Comparison of ENCODE assay signal across 8 cellular contexts in the genomic region with DNA sequence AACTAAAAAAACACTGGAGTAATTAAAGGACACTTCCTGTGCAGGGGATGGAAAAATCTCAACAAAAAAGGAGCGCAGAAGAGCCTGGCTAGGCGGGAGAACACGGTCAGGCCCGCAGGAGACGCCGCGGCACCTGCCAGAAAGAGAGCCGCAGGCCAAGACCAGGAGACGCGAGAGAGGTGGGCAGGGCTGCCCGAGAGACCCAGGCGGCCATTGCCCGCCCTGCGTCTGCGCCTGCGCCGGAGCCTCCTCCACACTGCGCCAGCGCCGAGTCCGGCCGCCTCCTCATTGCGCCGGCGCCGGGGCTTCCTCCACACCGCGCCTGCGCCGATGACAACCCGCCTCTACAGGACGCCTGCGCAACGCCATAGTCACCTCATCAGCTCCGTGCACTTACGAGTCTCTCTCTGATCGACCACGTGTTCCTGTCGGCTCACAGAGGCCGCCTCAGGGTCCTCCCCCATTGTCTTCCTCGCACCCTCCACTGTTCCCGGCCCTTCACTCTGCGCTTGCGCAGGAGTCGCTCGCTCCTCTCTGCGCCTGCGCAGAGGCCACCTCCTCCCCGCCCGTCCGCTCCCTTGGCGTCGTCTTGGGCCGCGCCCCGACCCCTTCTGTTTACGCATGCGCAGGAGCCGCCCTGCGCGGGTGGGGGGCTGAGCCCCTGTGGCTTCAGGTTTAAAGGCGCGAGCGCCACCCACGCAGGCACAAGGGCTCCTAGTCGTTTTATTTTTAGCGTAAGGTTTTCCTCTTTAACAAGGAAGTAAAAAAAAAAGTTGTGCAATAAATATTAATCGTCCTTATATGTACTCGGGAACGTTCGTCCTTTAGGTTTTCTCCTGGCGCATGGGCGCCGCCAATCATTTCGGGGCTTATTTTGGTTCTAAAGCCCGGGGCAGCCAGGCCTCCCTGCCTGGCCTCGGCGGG. TPM values are rescaled to one million over a fixed set of nuclear protein-coding genes. Genes with fewer than 3 reads are reported as not detected.
DNase-seq lines count a peak whose midpoint lies in the region; ATAC-seq and TF ChIP-seq lines count a peak whose summit lies in the region.

No MANE protein-coding gene starts in this region.

- H3K36me3 ChIP-seq in osteoblast (ENCODE audit: insufficient read depth, low read length) (no peaks in the 10 kb centered on the region), thoracic aorta (no peaks in the 10 kb centered on the region)

- peaks cover 12% of the 10 kb centered on the region for H3K4me1 Mint-ChIP-seq in activated naive CD8-positive, alpha-beta T cell treated with anti-CD3 and anti-CD28 coated beads for 36 hours
- peaks cover 22% of the 10 kb centered on the region for H3K4me1 Mint-ChIP-seq in glutamatergic neuron (ENCODE audit: low read depth, unreplicated experiment)

- H3K36me3 Mint-ChIP-seq in activated naive CD8-positive, alpha-beta T cell treated with anti-CD3 and anti-CD28 coated beads for 36 hours: peaks cover 21% of the 10 kb centered on the region
- H3K36me3 Mint-ChIP-seq in glutamatergic neuron (ENCODE audit: unreplicated experiment): no peaks in the 10 kb centered on the region

- H3K9me3 ChIP-seq in osteoblast (ENCODE audit: low read depth, low read length) (no peaks in the 10 kb centered on the region), thoracic aorta (no peaks in the 10 kb centered on the region)

- no peaks in the 10 kb centered on the region for H3K27me3 Mint-ChIP-seq in activated naive CD8-positive, alpha-beta T cell treated with anti-CD3 and anti-CD28 coated beads for 36 hours
- peaks cover 7% of the 10 kb centered on the region for H3K27me3 Mint-ChIP-seq in glutamatergic neuron (ENCODE audit: unreplicated experiment)

- H3K27ac Mint-ChIP-seq in activated naive CD8-positive, alpha-beta T cell treated with anti-CD3 and anti-CD28 coated beads for 36 hours: peak overlapping the region; percentile 99
- H3K27ac Mint-ChIP-seq in glutamatergic neuron (ENCODE audit: unreplicated experiment): peak overlapping the region; percentile 99

- H3K4me3 Mint-ChIP-seq in activated naive CD8-positive, alpha-beta T cell treated with anti-CD3 and anti-CD28 coated beads for 36 hours: peak overlapping the region; percentile 91
- peak overlapping the region; percentile 93 for H3K4me3 Mint-ChIP-seq in glutamatergic neuron (ENCODE audit: unreplicated experiment)

- DNase-seq in GM10266 (ENCODE audit: extremely low spot score): peak; percentile 96
- peak; percentile 100 for DNase-seq in NCI-H1092 (lab: John Stamatoyannopoulos, UW)
- DNase-seq in SKM-1 (lab: John Stamatoyannopoulos, UW; ENCODE audit: unreplicated experiment): peak; percentile 99
- peak; percentile 98 for DNase-seq in activated naive CD8-positive, alpha-beta T cell treated with anti-CD3 and anti-CD28 coated beads for 36 hours
- DNase-seq in glutamatergic neuron: peak; percentile 98
- DNase-seq in osteoblast (ENCODE audit: insufficient read length, low spot score, missing footprints): peak; percentile 99
- DNase-seq in thoracic aorta (ENCODE audit: low spot score): peak; percentile 93

- H3K27me3 ChIP-seq in osteoblast (ENCODE audit: insufficient read depth, low read length): no peaks in the 10 kb centered on the region
- no peaks in the 10 kb centered on the region for H3K27me3 ChIP-seq in thoracic aorta (replicated peaks; ENCODE audit: insufficient read depth)

- no peaks in the 10 kb centered on the region for H3K79me2 ChIP-seq in osteoblast (ENCODE audit: insufficient read depth, low read length)

- H2AFZ ChIP-seq in osteoblast (ENCODE audit: low read length): peak overlapping the region; percentile 98

- ATAC-seq in HG02610 (IDR thresholded peaks at IDR 0.05; ENCODE audit: unreplicated experiment): peak; percentile 97
- ATAC-seq in thoracic aorta (ENCODE audit: insufficient number of reproducible peaks, low FRiP score, low read depth): peak; percentile 93

- no peaks in the 10 kb centered on the region for H3K9me3 Mint-ChIP-seq in activated naive CD8-positive, alpha-beta T cell treated with anti-CD3 and anti-CD28 coated beads for 36 hours
- H3K9me3 Mint-ChIP-seq in glutamatergic neuron (ENCODE audit: unreplicated experiment): peaks cover 3% of the 10 kb centered on the region

- TF ChIP-seq CTCF in GM10266 (IDR thresholded peaks at IDR 0.05; ENCODE audit: control insufficient read depth, insufficient read depth, low read depth, missing control alignments): no peak
- no peak for TF ChIP-seq CTCF in glutamatergic neuron (IDR thresholded peaks at IDR 0.05; ENCODE audit: partially characterized antibody, unreplicated experiment)
- no peak for TF ChIP-seq CTCF in osteoblast (IDR thresholded peaks at IDR 0.05; ENCODE audit: extremely low read depth, low read depth, low read length)
- TF ChIP-seq CTCF in thoracic aorta (IDR thresholded peaks at IDR 0.05): no peak

- H3K4me1 ChIP-seq in osteoblast (ENCODE audit: insufficient read depth, low read length) (peaks cover 24% of the 10 kb centered on the region), thoracic aorta (ENCODE audit: control insufficient read depth in 1 of 2, low read depth in 2 of 2) (peaks cover 6 to 21% of the 10 kb centered on the region in 2 donors)

- peak overlapping the region; percentile 80 for H3K4me3 ChIP-seq in osteoblast (ENCODE audit: insufficient read depth, low read length)
- peak overlapping the region; percentile 79 for H3K4me3 ChIP-seq in thoracic aorta

- H3K27ac ChIP-seq in osteoblast (ENCODE audit: low read depth, low read length) (peak overlapping the region; percentile 87), thoracic aorta (peak overlapping the region; percentile 89 to 96)

- H4K20me1 ChIP-seq in osteoblast (ENCODE audit: insufficient read depth, low read length): no peaks in the 10 kb centered on the region

- H3K4me2 ChIP-seq in osteoblast (ENCODE audit: insufficient read depth, low read length): peak overlapping the region; percentile 88

RNA-seq across cellular contexts. Expression of a gene that starts 43.2 kb away (rescaled TPM):
- total RNA-seq in activated naive CD8-positive, alpha-beta T cell treated with anti-CD3 and anti-CD28 coated beads for 36 hours: 1 to 10 TPM; 1.1 TPM
- total RNA-seq in glutamatergic neuron (ENCODE audit: unreplicated experiment) (199 TPM), osteoblast (38.6 and 46.0 TPM in 2 replicates), thoracic aorta (100 to 1,000 TPM in 1 of 2 donors, 10 to 100 TPM in 1; 32.5 to 106 TPM)

Comparison
In these comparisons a context has a peak if more than half of its experiments do, and no peak if none do; other contexts are left out.
1. Peak in every context shown above with its lines: DNase-seq, ATAC-seq, H3K4me3 ChIP-seq and H3K27ac ChIP-seq.
2. RNA of a gene that starts 43.2 kb away (total RNA-seq): 199 TPM in glutamatergic neuron (single experiment), 32.5 to 106 TPM in thoracic aorta and 38.6 to 46.0 TPM in osteoblast; 1.1 TPM in activated naive CD8-positive, alpha-beta T cell treated with anti-CD3 and anti-CD28 coated beads for 36 hours; every median in the first group is over 10 times any median in the second.